12 cellular contexts compared by ENCODE assay signal in the genomic region with DNA sequence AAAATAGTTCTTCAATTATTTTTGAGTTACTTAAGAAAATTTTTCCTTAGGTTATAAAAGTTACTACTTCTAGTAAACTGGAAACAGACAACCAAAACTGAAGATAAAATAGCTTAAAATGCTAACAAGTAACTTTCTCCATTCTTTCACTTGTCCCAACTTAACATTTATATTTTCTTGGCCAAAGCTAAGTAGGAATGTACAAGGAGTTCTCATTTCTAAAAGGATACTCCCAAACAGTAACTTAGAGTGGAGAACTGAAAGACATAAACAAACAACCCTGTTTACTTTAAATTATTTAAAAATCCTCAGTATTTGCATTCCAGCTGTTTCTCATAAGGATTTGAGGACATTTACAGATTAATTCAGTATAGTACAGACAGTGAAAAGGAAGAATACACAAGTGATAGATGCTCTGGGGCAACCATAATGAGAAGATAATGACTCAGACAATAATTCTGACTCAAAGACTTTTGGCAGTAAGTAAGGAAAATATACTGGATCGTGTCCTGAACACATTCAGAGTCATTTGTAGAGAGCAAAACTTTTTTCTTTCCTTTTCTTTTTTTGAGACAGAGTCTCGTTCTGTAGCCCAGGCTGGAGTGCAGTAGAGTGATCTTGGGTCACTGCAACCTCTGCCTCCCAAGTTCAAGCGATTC. TPM values are rescaled to one million over a fixed set of nuclear protein-coding genes. Genes with fewer than 3 reads are reported as not detected.
DNase-seq lines count a peak whose midpoint lies in the region; ATAC-seq, FAIRE-seq and TF ChIP-seq lines count a peak whose summit lies in the region.
"Had no signal": no experiment of that assay in that cellular context is flagged by ENCODE, and none has a peak within 500 bp of the region (broad histone marks: within the 10 kb centered on the region; RNA-seq: fewer than 3 reads in every experiment).

No MANE protein-coding gene starts in this region.

- H3K27me3 ChIP-seq in keratinocyte (ENCODE audit: control insufficient read depth, extremely low read depth, insufficient read depth, low read length), result no peaks in the 10 kb centered on the region
- H3K27me3 ChIP-seq in thoracic aorta (replicated peaks; ENCODE audit: insufficient read depth), result no peaks in the 10 kb centered on the region

- peak; percentile 79 for DNase-seq in M059J (ENCODE audit: low read depth)
- peak; percentile 71 for DNase-seq in choroid plexus epithelial cell (ENCODE audit: low read depth)
- no peak for DNase-seq in keratinocyte (ENCODE audit: low read depth, low spot score)
- no peak for DNase-seq in thoracic aorta (ENCODE audit: low spot score)
- DNase-seq in GM19238 (ENCODE audit: insufficient read length, low spot score), result no peak
- no peak for DNase-seq in activated T-cell treated with anti-CD3 and anti-CD28 coated beads for 4 hours
- DNase-seq: activated CD8-positive, alpha-beta T cell treated with anti-CD3 and anti-CD28 coated beads for 36 hours; activated naive CD8-positive, alpha-beta T cell treated with anti-CD3 and anti-CD28 coated beads for 36 hours; DMS79; NCI-H446 treated with DMSO at 0.1 percent for 48 hours had no signal

- FAIRE-seq in keratinocyte (lab: Jason Lieb, UNC), result peak; percentile 29

- TF ChIP-seq CTCF in choroid plexus epithelial cell (conservative IDR thresholded peaks at IDR 0.05; ENCODE audit: low read depth, low read length) (no peak), keratinocyte (optimal IDR thresholded peaks at IDR 0.05 in 1 of 3, IDR thresholded peaks at IDR 0.05 in 1 of 3, conservative IDR thresholded peaks at IDR 0.05 in 1 of 3; ENCODE audit: extremely low read depth in 1 of 3, insufficient read depth in 2 of 3, low read length in 3 of 3) (no peak), thoracic aorta (IDR thresholded peaks at IDR 0.05) (no peak)

- H3K36me3 ChIP-seq in keratinocyte (ENCODE audit: control insufficient read depth in 2 of 2, extremely low read depth in 1 of 2, insufficient read depth in 2 of 2, low read length in 2 of 2) (peaks cover 3 to 11% of the 10 kb centered on the region in 2 experiments), thoracic aorta (peaks cover 12% of the 10 kb centered on the region)

- no peak overlapping the region for H2AFZ ChIP-seq in keratinocyte (ENCODE audit: control insufficient read depth, low read length)

- no peak overlapping the region for H3K9ac ChIP-seq in keratinocyte (ENCODE audit: control insufficient read depth, extremely low read depth, insufficient read depth, low read length)

- no peaks in the 10 kb centered on the region for H3K9me1 ChIP-seq in keratinocyte (ENCODE audit: control insufficient read depth, extremely low read depth, insufficient read depth, low read length)

- H3K4me3 ChIP-seq in choroid plexus epithelial cell (ENCODE audit: low read depth, low read length), result no peak overlapping the region
- H3K4me3 ChIP-seq in keratinocyte (ENCODE audit: control insufficient read depth in 2 of 3, extremely low read depth in 1 of 3, insufficient read depth in 2 of 3, low read depth in 1 of 3, low read length in 3 of 3), result no peak overlapping the region
- no peak overlapping the region for H3K4me3 ChIP-seq in thoracic aorta

- ATAC-seq in thoracic aorta (ENCODE audit: insufficient number of reproducible peaks, low FRiP score, low read depth) (peak; percentile 51), GM19328 (IDR thresholded peaks at IDR 0.05; ENCODE audit: unreplicated experiment) (no peak), HG03432 (IDR thresholded peaks at IDR 0.05; ENCODE audit: unreplicated experiment) (no peak)
- ATAC-seq: activated CD8-positive, alpha-beta T cell treated with anti-CD3 and anti-CD28 coated beads for 36 hours had no signal

- H3K27ac ChIP-seq in keratinocyte (ENCODE audit: control insufficient read depth, insufficient read depth, low read length) (peak overlapping the region; percentile 17), thoracic aorta (peak overlapping the region; percentile 54 to 59)

- H3K4me1 ChIP-seq in keratinocyte (ENCODE audit: control insufficient read depth, extremely low read depth, insufficient read depth, low read length) (peaks cover 38% of the 10 kb centered on the region), thoracic aorta (ENCODE audit: control insufficient read depth in 1 of 2, low read depth in 2 of 2) (peaks cover 19 to 43% of the 10 kb centered on the region in 2 donors)

- H3K79me2 ChIP-seq in keratinocyte (ENCODE audit: control insufficient read depth, insufficient read depth, low read length), result peaks cover 5% of the 10 kb centered on the region

- H4K20me1 ChIP-seq in keratinocyte (ENCODE audit: control insufficient read depth, extremely low read depth, insufficient read depth, low read length), result no peaks in the 10 kb centered on the region

- H3K9me3 ChIP-seq in keratinocyte (ENCODE audit: control insufficient read depth, low read depth, low read length), result no peaks in the 10 kb centered on the region
- H3K9me3 ChIP-seq in thoracic aorta, result no peaks in the 10 kb centered on the region

- dilution Hi-C loops in keratinocyte (cut with MboI; ENCODE audit: extremely low pct_ligation_motif_present, low sequenced_read_pairs), result no loop called here

- H3K4me2 ChIP-seq in keratinocyte (ENCODE audit: control insufficient read depth, extremely low read depth, insufficient read depth, low read depth, low read length), result peak overlapping the region; percentile 30

RNA-seq across cellular contexts. Expression of a gene that starts 29.2 kb away (rescaled TPM):
- 2,649 and 2,950 TPM in 2 replicates for total RNA-seq in M059J (2014; rRNA removed; shearing (Covaris generic))
- 10,132 to 15,949 TPM (median 11,017 TPM) in 3 replicates for polyA plus RNA-seq in keratinocyte
- polyA plus RNA-seq in keratinocyte (2011; ENCODE audit: low read depth), result 4,066 TPM
- polyA plus RNA-seq in keratinocyte (2011; cell fraction: cytosol; rRNA removed), result 14,846 and 18,096 TPM in 2 replicates
- 11,086 and 11,309 TPM in 2 replicates for polyA plus RNA-seq in keratinocyte (2011; cell fraction: nucleus; rRNA removed)
- polyA plus RNA-seq in keratinocyte (2012; ENCODE audit: low replicate concordance), result 4,107 and 9,800 TPM in 2 replicates
- 5,148 to 8,880 TPM (median 8,598 TPM) in 3 replicates for polyA minus RNA-seq in keratinocyte
- 5,055 TPM for polyA minus RNA-seq in keratinocyte (2011; cell fraction: cytosol; rRNA and poly(A)+ RNA removed)
- 2,602 and 4,474 TPM in 2 replicates for polyA minus RNA-seq in keratinocyte (2011; cell fraction: nucleus; rRNA and poly(A)+ RNA removed)
- total RNA-seq in thoracic aorta, result 100 to 1,000 TPM; 752 to 812 TPM

RNA-seq across cellular contexts. Expression of a gene that starts 51.9 kb away (rescaled TPM):
- total RNA-seq in M059J (2014; rRNA removed; shearing (Covaris generic)), result 17.0 and 27.3 TPM in 2 replicates
- polyA plus RNA-seq in keratinocyte, result 18.7 to 34.1 TPM (median 29.4 TPM) in 3 replicates
- polyA plus RNA-seq in keratinocyte (2011; ENCODE audit: low read depth), result 39.5 TPM
- polyA plus RNA-seq in keratinocyte (2011; cell fraction: cytosol; rRNA removed), result 12.2 and 36.9 TPM in 2 replicates
- 30.9 and 33.4 TPM in 2 replicates for polyA plus RNA-seq in keratinocyte (2011; cell fraction: nucleus; rRNA removed)
- 16.6 and 21.3 TPM in 2 replicates for polyA plus RNA-seq in keratinocyte (2012; ENCODE audit: low replicate concordance)
- polyA minus RNA-seq in keratinocyte, result 11.9 to 37.1 TPM (median 20.0 TPM) in 3 replicates
- polyA minus RNA-seq in keratinocyte (2011; cell fraction: cytosol; rRNA and poly(A)+ RNA removed), result 19.8 TPM
- 37.0 and 43.3 TPM in 2 replicates for polyA minus RNA-seq in keratinocyte (2011; cell fraction: nucleus; rRNA and poly(A)+ RNA removed)
- 10 to 100 TPM; 19.4 to 57.2 TPM for total RNA-seq in thoracic aorta

Comparison
In these comparisons a context has a peak if more than half of its experiments do, and no peak if none do; other contexts are left out.
1. DNase-seq: peak in M059J (single experiment) and choroid plexus epithelial cell (single experiment); none in keratinocyte (single experiment), thoracic aorta (single experiment), GM19238 (single experiment) and activated T-cell treated with anti-CD3 and anti-CD28 coated beads for 4 hours (single experiment).